ENCODE assay signal across 1 cellular context in the genomic region with DNA sequence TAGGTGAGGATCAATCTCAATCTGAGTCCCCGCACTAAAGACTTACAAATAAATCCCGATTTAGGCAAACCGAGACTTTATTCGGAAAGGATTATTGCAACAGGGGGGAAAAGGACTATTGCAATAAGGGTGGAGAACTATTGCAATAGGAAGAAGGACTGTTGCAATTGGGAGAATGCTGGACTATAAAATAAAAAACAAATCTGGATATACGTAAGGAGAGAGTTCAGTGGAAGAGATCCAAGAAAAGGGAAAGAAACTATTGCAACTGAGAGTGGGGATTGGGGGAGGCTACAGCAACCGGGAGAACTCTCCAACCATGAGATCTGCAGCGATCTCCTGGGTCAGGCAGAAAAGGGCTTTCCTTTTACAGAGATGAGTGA.
TF ChIP-seq lines count a peak whose summit lies in the region.

No MANE protein-coding gene starts in this region.

TF ChIP-seq in SK-N-SH treated with all-trans-retinoic acid at 6 μM for 48 hours, 23 proteins besides CTCF, POLR2A, EP300 and RAD21 (continued from another document):
- no peak for TF ChIP-seq CSDC2 (CRISPR knock-in tag; IDR thresholded peaks at IDR 0.05)
- no peak for TF ChIP-seq PATZ1 (CRISPR knock-in tag; IDR thresholded peaks at IDR 0.05; ENCODE audit: borderline replicate concordance)
- TF ChIP-seq CREB5 (CRISPR knock-in tag; IDR thresholded peaks at IDR 0.05; ENCODE audit: low read depth): no peak
- no peak for TF ChIP-seq TSHZ2 (CRISPR knock-in tag; IDR thresholded peaks at IDR 0.05)
- TF ChIP-seq ISL1 (CRISPR knock-in tag; IDR thresholded peaks at IDR 0.05): no peak
- TF ChIP-seq ZFP30 (CRISPR knock-in tag; IDR thresholded peaks at IDR 0.05): no peak
- no peak for TF ChIP-seq ARNTL (CRISPR knock-in tag; IDR thresholded peaks at IDR 0.05; ENCODE audit: borderline replicate concordance, low read depth)
- TF ChIP-seq ZNF8 (CRISPR knock-in tag; IDR thresholded peaks at IDR 0.05): no peak
- TF ChIP-seq PPARA (CRISPR knock-in tag; IDR thresholded peaks at IDR 0.05; ENCODE audit: borderline replicate concordance): no peak
- TF ChIP-seq SNAI2 (CRISPR knock-in tag; IDR thresholded peaks at IDR 0.05): no peak
- no peak for TF ChIP-seq ESRRG (CRISPR knock-in tag; IDR thresholded peaks at IDR 0.05)
- TF ChIP-seq RARB (CRISPR knock-in tag; IDR thresholded peaks at IDR 0.05): no peak
- TF ChIP-seq TOX (CRISPR knock-in tag; IDR thresholded peaks at IDR 0.05; ENCODE audit: borderline replicate concordance): no peak
- TF ChIP-seq, protein P1, sequence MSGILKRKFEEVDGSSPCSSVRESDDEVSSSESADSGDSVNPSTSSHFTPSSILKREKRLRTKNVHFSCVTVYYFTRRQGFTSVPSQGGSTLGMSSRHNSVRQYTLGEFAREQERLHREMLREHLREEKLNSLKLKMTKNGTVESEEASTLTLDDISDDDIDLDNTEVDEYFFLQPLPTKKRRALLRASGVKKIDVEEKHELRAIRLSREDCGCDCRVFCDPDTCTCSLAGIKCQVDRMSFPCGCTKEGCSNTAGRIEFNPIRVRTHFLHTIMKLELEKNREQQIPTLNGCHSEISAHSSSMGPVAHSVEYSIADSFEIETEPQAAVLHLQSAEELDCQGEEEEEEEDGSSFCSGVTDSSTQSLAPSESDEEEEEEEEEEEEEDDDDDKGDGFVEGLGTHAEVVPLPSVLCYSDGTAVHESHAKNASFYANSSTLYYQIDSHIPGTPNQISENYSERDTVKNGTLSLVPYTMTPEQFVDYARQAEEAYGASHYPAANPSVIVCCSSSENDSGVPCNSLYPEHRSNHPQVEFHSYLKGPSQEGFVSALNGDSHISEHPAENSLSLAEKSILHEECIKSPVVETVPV (CRISPR knock-in tag; IDR thresholded peaks at IDR 0.05): no peak
